13 cellular contexts compared by ENCODE assay signal in the genomic region with DNA sequence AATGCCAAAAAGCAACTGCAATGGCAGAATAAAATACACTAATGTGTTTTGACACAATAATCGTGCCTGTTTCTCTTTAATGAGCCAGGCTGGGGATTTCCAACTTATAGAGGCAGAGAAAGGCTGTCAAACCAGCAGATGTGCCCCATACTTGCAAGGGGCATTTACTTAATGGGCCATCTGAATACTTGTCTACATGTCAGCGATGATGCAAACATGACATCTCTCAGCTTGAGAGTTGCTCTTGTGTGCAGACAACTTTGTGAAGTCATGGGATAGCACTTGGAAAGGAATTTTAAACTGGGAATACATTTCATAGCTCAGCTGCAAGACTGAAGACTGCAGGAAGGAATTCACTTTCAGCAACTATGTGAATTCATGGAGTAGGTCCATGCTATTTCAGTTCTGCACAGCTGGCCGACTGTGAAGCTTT.
DNase-seq lines count a peak whose midpoint lies in the region; ATAC-seq and TF ChIP-seq lines count a peak whose summit lies in the region.
"Had no signal": no experiment of that assay in that cellular context is flagged by ENCODE, and none has a peak within 500 bp of the region (broad histone marks: within the 10 kb centered on the region; RNA-seq: fewer than 3 reads in every experiment).

No MANE protein-coding gene starts in this region.

- intact Hi-C loops in left ventricle myocardium inferior (cut with micrococcal nuclease) (no loop called here), psoas muscle (cut with DNase I) (loop anchor here in 1 of 2 donors (10.0 kb wide), 1 partner anchor 50 kb away; no protein-coding TSS in a partner anchor)

- no peak overlapping the region for H3K4me2 ChIP-seq in Karpas-422 (ENCODE audit: low read depth, low read length, poor library complexity, severe bottlenecking)
- H3K4me2 ChIP-seq in H9 (ENCODE audit: insufficient read depth, insufficient read length, low read length): no peak overlapping the region

- no peak overlapping the region for H3K56ac ChIP-seq in H9 (ENCODE audit: insufficient read length, low read depth, low read length)

- no peak overlapping the region for H3K4me3 ChIP-seq in BJ (ENCODE audit: low read depth, low read length)
- no peak overlapping the region for H3K4me3 ChIP-seq in cardiac fibroblast (replicated peaks in 1 of 2; ENCODE audit: low read depth in 2 of 2, low read length in 2 of 2)
- H3K4me3 ChIP-seq in left ventricle myocardium inferior: peak overlapping the region; percentile 21
- no peak overlapping the region for H3K4me3 ChIP-seq in psoas muscle
- no peak overlapping the region for H3K4me3 ChIP-seq in Karpas-422 (ENCODE audit: low read length)

- no peak overlapping the region for H3K4me3 Mint-ChIP-seq in H9
- H3K4me3 Mint-ChIP-seq: dendritic cell treated with granulocyte-macrophage colony-stimulating factor and Interleukin-4, amounts not matched to agents 40 ng/mL and 50 ng/mL, for 4 days had no signal

- no peaks in the 10 kb centered on the region for H3K79me1 ChIP-seq in H9 (ENCODE audit: insufficient read depth, low read depth, low read length, poor library complexity, severe bottlenecking)

- H2AK5ac ChIP-seq in H9 (ENCODE audit: insufficient read length, low read length): no peak overlapping the region

- H3K14ac ChIP-seq in H9 (ENCODE audit: insufficient read depth, low read length): no peak overlapping the region

- no peak overlapping the region for H3K18ac ChIP-seq in H9 (ENCODE audit: insufficient read length, low read depth, low read length)

- H3K9ac ChIP-seq in Karpas-422 (ENCODE audit: low read length): no peak overlapping the region
- no peak overlapping the region for H3K9ac ChIP-seq in H9 (ENCODE audit: extremely low read depth, insufficient read length, low read length)

- no peak overlapping the region for H3K4ac ChIP-seq in H9 (ENCODE audit: low read depth, low read length)

- no peak overlapping the region for H2BK12ac ChIP-seq in H9 (ENCODE audit: insufficient read length, low read depth, low read length)

- H3K27ac ChIP-seq in left ventricle myocardium inferior (replicated peaks): peak overlapping the region; percentile 66
- peak overlapping the region; percentile 64 for H3K27ac ChIP-seq in psoas muscle
- H3K27ac ChIP-seq in Karpas-422 (ENCODE audit: low read length): no peak overlapping the region
- no peak overlapping the region for H3K27ac ChIP-seq in H9 (ENCODE audit: insufficient read length, low read depth, low read length)

- DNase-seq in BJ (ENCODE audit: low read depth): peak; percentile 6
- DNase-seq in cardiac fibroblast (ENCODE audit: low read depth in 2 of 2): peak; percentile 57 to 79
- no peak for DNase-seq in left ventricle myocardium inferior
- DNase-seq in psoas muscle: no peak
- no peak for DNase-seq in Karpas-422
- no peak for DNase-seq in H9
- DNase-seq in stimulated activated naive CD8-positive, alpha-beta T cell treated with anti-CD3 and anti-CD28 coated beads, Interleukin-15, Interleukin-2, amounts not matched to agents 100 U/mL and 50 U/mL, for 24 hours: no peak
- DNase-seq: activated CD4-positive, alpha-beta T cell treated with anti-CD3 and anti-CD28 coated beads, Interleukin-2, amount 50 U/mL, for 4 hours; activated effector memory CD4-positive, alpha-beta T cell treated with anti-CD3 and anti-CD28 coated beads, Interleukin-2, amount 50 U/mL, for 16 hours; NCI-H2081 treated with DMSO at 0.1 percent for 48 hours; T-helper 2 cell had no signal

- TF ChIP-seq CTCF in BJ (IDR thresholded peaks at IDR 0.05; ENCODE audit: insufficient read depth, low read depth, low read length) (no peak), cardiac fibroblast (IDR thresholded peaks at IDR 0.05; ENCODE audit: low read depth, low read length) (no peak), left ventricle myocardium inferior (IDR thresholded peaks at IDR 0.05; ENCODE audit: borderline replicate concordance) (peak; percentile 36), psoas muscle (IDR thresholded peaks at IDR 0.05) (no peak), H9 (conservative IDR thresholded peaks at IDR 0.05) (no peak)

- no peaks in the 10 kb centered on the region for H3K79me2 ChIP-seq in Karpas-422 (ENCODE audit: low read length)
- no peaks in the 10 kb centered on the region for H3K79me2 ChIP-seq in H9 (ENCODE audit: insufficient read depth, low read length)

- POLR2A ChIA-PET in BJ (lab: Charles Lee): no interaction called here

- H4K5ac ChIP-seq in H9 (ENCODE audit: insufficient read length, low read depth, low read length): no peak overlapping the region

- H2BK120ac ChIP-seq in H9 (ENCODE audit: low read depth, low read length, poor library complexity, severe bottlenecking): no peak overlapping the region

- H3K23ac ChIP-seq in H9 (ENCODE audit: insufficient read length, low read depth, low read length): no peak overlapping the region

- no peaks in the 10 kb centered on the region; a peak in 1 of 5 replicates for H3K9me3 Mint-ChIP-seq in H9

- H4K20me1 ChIP-seq in Karpas-422 (ENCODE audit: insufficient read depth, low read depth, low read length): no peaks in the 10 kb centered on the region
- H4K20me1 ChIP-seq in H9 (ENCODE audit: control insufficient read depth, insufficient read depth, insufficient read length): no peaks in the 10 kb centered on the region

- 9 to 11% (median 10%) methylated on average over 3 of the region's 3 CpGs for WGBS in psoas muscle, 3 donors
- no CpG with 5 or more reads among the region's 3 CpGs for WGBS in H9 (ENCODE audit: extremely low coverage, insufficient read length, low lambda C conversion rate)

- H3K27me3 Mint-ChIP-seq in H9 (ENCODE audit: low read depth): peaks cover 5% of the 10 kb centered on the region
- H3K27me3 Mint-ChIP-seq: dendritic cell treated with granulocyte-macrophage colony-stimulating factor and Interleukin-4, amounts not matched to agents 40 ng/mL and 50 ng/mL, for 4 days had no signal

- peaks cover 35% of the 10 kb centered on the region for H3K4me1 ChIP-seq in left ventricle myocardium inferior
- H3K4me1 ChIP-seq in psoas muscle: peaks cover 25% of the 10 kb centered on the region
- H3K4me1 ChIP-seq in Karpas-422 (ENCODE audit: low read length): no peaks in the 10 kb centered on the region
- no peaks in the 10 kb centered on the region for H3K4me1 ChIP-seq in H9 (ENCODE audit: insufficient read depth, low read length)

- H3K27me3 ChIP-seq in BJ (ENCODE audit: control insufficient read depth, insufficient read depth, low read length) (peaks cover 2% of the 10 kb centered on the region; the same call in 1 of the 2 replicates), left ventricle myocardium inferior (ENCODE audit: low read depth) (no peaks in the 10 kb centered on the region), psoas muscle (ENCODE audit: insufficient read depth in 3 of 3, low read length in 2 of 3) (no peaks in the 10 kb centered on the region), Karpas-422 (ENCODE audit: low read length) (no peaks in the 10 kb centered on the region), H9 (ENCODE audit: insufficient read depth, low read length) (no peaks in the 10 kb centered on the region)

- no peak overlapping the region for H4K8ac ChIP-seq in H9 (replicated peaks; ENCODE audit: insufficient read length, low read depth, low read length)

- no peaks in the 10 kb centered on the region for H3K36me3 ChIP-seq in BJ (ENCODE audit: control insufficient read depth, insufficient read depth, low read length)
- no peaks in the 10 kb centered on the region for H3K36me3 ChIP-seq in left ventricle myocardium inferior
- H3K36me3 ChIP-seq in psoas muscle (ENCODE audit: insufficient read depth in 1 of 2, low read depth in 1 of 2): no peaks in the 10 kb centered on the region
- no peaks in the 10 kb centered on the region for H3K36me3 ChIP-seq in Karpas-422 (ENCODE audit: insufficient read depth, low read length)

- no peaks in the 10 kb centered on the region for H3K23me2 ChIP-seq in H9 (ENCODE audit: insufficient read length, low read depth, low read length, poor library complexity, severe bottlenecking)

- no peak overlapping the region for H3T11ph ChIP-seq in H9 (ENCODE audit: low read length)

- CTCF ChIA-PET in BJ (lab: Yijun Ruan, JAX): no interaction called here

- H3K9me3 ChIP-seq in left ventricle myocardium inferior (replicated peaks) (no peaks in the 10 kb centered on the region), psoas muscle (no peaks in the 10 kb centered on the region), Karpas-422 (ENCODE audit: low read length) (no peaks in the 10 kb centered on the region), H9 (ENCODE audit: control insufficient read depth, low read depth, low read length) (no peaks in the 10 kb centered on the region)

- H3K4me1 Mint-ChIP-seq in H9: peaks cover 4 to 6% of the 10 kb centered on the region in 2 experiments; a peak in 3 of 4 replicates

- no peak overlapping the region for H2BK20ac ChIP-seq in H9 (ENCODE audit: low read depth, low read length, poor library complexity, severe bottlenecking)

- no peak overlapping the region for H4K91ac ChIP-seq in H9 (ENCODE audit: insufficient read length, low read depth, low read length)

- ATAC-seq in psoas muscle (peak; percentile 47 to 75 (median 72)), GM21423 (IDR thresholded peaks at IDR 0.05; ENCODE audit: unreplicated experiment) (no peak)
- ATAC-seq in stimulated activated naive CD8-positive, alpha-beta T cell treated with anti-CD3 and anti-CD28 coated beads, Interleukin-15, Interleukin-2, amounts not matched to agents 100 U/mL and 50 U/mL, for 24 hours: no peak

- no peak overlapping the region for H2BK15ac ChIP-seq in H9 (ENCODE audit: low read depth, low read length)

- no peaks in the 10 kb centered on the region for H3K36me3 Mint-ChIP-seq in H9 (ENCODE audit: insufficient read depth in 1 of 3, low read depth in 3 of 3)

- H2AFZ ChIP-seq in Karpas-422 (ENCODE audit: low read length) (no peak overlapping the region), H9 (ENCODE audit: low read length) (no peak overlapping the region)

- no peak overlapping the region for H3K27ac Mint-ChIP-seq in H9
- H3K27ac Mint-ChIP-seq: dendritic cell treated with granulocyte-macrophage colony-stimulating factor and Interleukin-4, amounts not matched to agents 40 ng/mL and 50 ng/mL, for 4 days had no signal

- H2BK5ac ChIP-seq in H9 (ENCODE audit: insufficient read length, low read length): no peak overlapping the region

- H3K9me2 ChIP-seq in Karpas-422 (replicated peaks; ENCODE audit: insufficient read depth, low read length): no peaks in the 10 kb centered on the region

Comparison
In these comparisons a context has a peak if more than half of its experiments do, and no peak if none do; other contexts are left out.
1. DNase-seq: peak in BJ (single experiment) and cardiac fibroblast (2 of 2); none in left ventricle myocardium inferior (single experiment), psoas muscle (0 of 2), Karpas-422 (single experiment), H9 (single experiment) and stimulated activated naive CD8-positive, alpha-beta T cell treated with anti-CD3 and anti-CD28 coated beads, Interleukin-15, Interleukin-2, amounts not matched to agents 100 U/mL and 50 U/mL, for 24 hours (single experiment).
2. H3K27ac ChIP-seq: peak in left ventricle myocardium inferior (single experiment) and psoas muscle (single experiment); none in Karpas-422 (single experiment) and H9 (single experiment).
3. ATAC-seq: peak in psoas muscle (4 of 4); none in GM21423 (single experiment) and stimulated activated naive CD8-positive, alpha-beta T cell treated with anti-CD3 and anti-CD28 coated beads, Interleukin-15, Interleukin-2, amounts not matched to agents 100 U/mL and 50 U/mL, for 24 hours (single experiment).